Comparison of ENCODE assay signal across 8 cellular contexts in genomic region chr17:63434951-63435571, GRCh38. TPM values are rescaled to one million over a fixed set of nuclear protein-coding genes. Genes with fewer than 3 reads are reported as not detected.
DNase-seq lines count a peak whose midpoint lies in the region; ATAC-seq and TF ChIP-seq lines count a peak whose summit lies in the region.

No MANE protein-coding gene starts in this region.

- DNase-seq in DMS53 (lab: John Stamatoyannopoulos, UW): peak; percentile 51
- DNase-seq in DMS53 treated with DMSO at 0.1 percent for 48 hours (lab: John Stamatoyannopoulos, UW; ENCODE audit: unreplicated experiment): no peak
- peak; percentile 22 for DNase-seq in RKO (ENCODE audit: low spot score)
- peak; percentile 81 for DNase-seq in chondrocyte (ENCODE audit: low spot score)
- peak; percentile 89 for DNase-seq in lung (ENCODE audit: low spot score)
- no peak for DNase-seq in HuH-7.5 (ENCODE audit: low spot score)

- peak overlapping the region; percentile 7 to 67 for H3K27ac ChIP-seq in lung (ENCODE audit: low read depth in 1 of 2, low read length in 1 of 2)

- H3K4me1 ChIP-seq in lung (ENCODE audit: control insufficient read depth in 2 of 2, insufficient read depth in 2 of 2, low read length in 2 of 2): peaks cover 17 to 51% of the 10 kb centered on the region in 2 donors

- H3K27ac Mint-ChIP-seq in chondrocyte (ENCODE audit: unreplicated experiment): no peak overlapping the region

- no peaks in the 10 kb centered on the region for H3K27me3 ChIP-seq in lung (ENCODE audit: control insufficient read depth, insufficient read depth)

- H3K9me3 ChIP-seq in lung (ENCODE audit: control insufficient read depth in 2 of 2, insufficient read depth in 1 of 2, low read length in 1 of 2): no peaks in the 10 kb centered on the region

- WGBS in lung, 2 donors: 31 to 37% methylated on average over 24 to 25 of the region's 25 CpGs

- peaks cover 29% of the 10 kb centered on the region for H3K4me1 Mint-ChIP-seq in chondrocyte (ENCODE audit: low read depth)

- no peak overlapping the region for H3K4me3 ChIP-seq in lung

- no peaks in the 10 kb centered on the region for H3K36me3 ChIP-seq in lung (ENCODE audit: control insufficient read depth in 2 of 2, insufficient read depth in 2 of 2, low read length in 2 of 2)

- H3K27me3 Mint-ChIP-seq in chondrocyte (ENCODE audit: low read depth): no peaks in the 10 kb centered on the region

- no peaks in the 10 kb centered on the region for H3K9me3 Mint-ChIP-seq in chondrocyte (ENCODE audit: low read depth)

- no peak overlapping the region for H3K4me3 Mint-ChIP-seq in chondrocyte (ENCODE audit: unreplicated experiment)

- ATAC-seq in lung (ENCODE audit: insufficient read depth, low FRiP score) (peak; percentile 43), HG02970 (IDR thresholded peaks at IDR 0.05; ENCODE audit: low FRiP score, unreplicated experiment) (no peak), GM18502 (IDR thresholded peaks at IDR 0.05; ENCODE audit: poor library complexity, unreplicated experiment) (no peak)

- TF ChIP-seq CTCF in chondrocyte (IDR thresholded peaks at IDR 0.05): peak; percentile 38
- no peak for TF ChIP-seq CTCF in lung (IDR thresholded peaks at IDR 0.05; ENCODE audit: control extremely low read depth, extremely low read depth)

- peaks cover 2% of the 10 kb centered on the region for H3K36me3 Mint-ChIP-seq in chondrocyte (ENCODE audit: low read depth)

RNA-seq across cellular contexts. Expression of gene CYB561, which starts 11.0 kb away (rescaled TPM):
- total RNA-seq in chondrocyte (6.2 to 10.1 TPM (median 9.0 TPM) in 3 replicates), lung (10 to 100 TPM; 42.4 to 97.9 TPM)
- 10 to 100 TPM; 41.2 to 49.2 TPM for polyA plus RNA-seq in lung

RNA-seq across cellular contexts. Expression of gene ACE, which starts 41.8 kb away (rescaled TPM):
- total RNA-seq in chondrocyte (0.28 to 0.68 TPM (median 0.52 TPM) in 3 replicates), lung (10 to 100 TPM; 48.5 to 87.3 TPM)
- polyA plus RNA-seq in lung: 10 to 100 TPM in 1 of 2 donors, 1 to 10 TPM in 1; 5.5 to 22.1 TPM

Comparison
In these comparisons a context has a peak if more than half of its experiments do, and no peak if none do; other contexts are left out.
1. DNase-seq: peak in DMS53 (single experiment), RKO (single experiment), chondrocyte (single experiment) and lung (single experiment); none in DMS53 treated with DMSO at 0.1 percent for 48 hours (single experiment) and HuH-7.5 (single experiment).
2. RNA of gene ACE, which starts 41.8 kb away (total RNA-seq): 48.5 to 87.3 TPM in lung; 0.28 to 0.68 TPM in chondrocyte; every median in the first group is over 10 times any median in the second.